17 cellular contexts compared by ENCODE assay signal in genomic region chr4:76192221-76192620, GRCh38. TPM values are rescaled to one million over a fixed set of nuclear protein-coding genes. Genes with fewer than 3 reads are reported as not detected.
"Had no signal": no experiment of that assay in that cellular context is flagged by ENCODE, and none has a peak within 500 bp of the region (broad histone marks: within the 10 kb centered on the region; RNA-seq: fewer than 3 reads in every experiment).

No MANE protein-coding gene starts in this region.

- DNase-seq: activated CD4-positive, alpha-beta T cell treated with anti-CD3 and anti-CD28 coated beads for 1 hour; activated CD4-positive, alpha-beta T cell treated with anti-CD3 and anti-CD28 coated beads, Interleukin-2, amount 50 U/mL, for 48 hours; activated naive CD4-positive, alpha-beta T cell treated with anti-CD3 and anti-CD28 coated beads, Interleukin-2, amount 50 U/mL, for 16 hours; adrenal gland; foreskin keratinocyte; head of caudate nucleus; ovary; sigmoid colon; stimulated activated CD4-positive, alpha-beta T cell treated with anti-CD3 and anti-CD28 coated beads, Interleukin-1b, Interleukin-23, amount 100 ng/mL, for 48 hours; stomach; T-cell; T-helper 9 cell had no signal

- ATAC-seq: esophagus mucosa, foreskin keratinocyte, T-cell had no signal

- H3K27ac Mint-ChIP-seq: mesothelial cell of epicardium, neural progenitor cell, T-cell had no signal

- H3K36me3 ChIP-seq: neural progenitor cell, ovary had no signal

- H3K4me3 ChIP-seq: adrenal gland, lung, neural progenitor cell, ovary, sigmoid colon, stomach, thoracic aorta had no signal

- H3K4me1 ChIP-seq: neural progenitor cell had no signal

- H3K4me3 Mint-ChIP-seq: mesothelial cell of epicardium, neural progenitor cell had no signal

- H3K9me3 ChIP-seq: adrenal gland, ovary, sigmoid colon, stomach, thoracic aorta had no signal

- H2AFZ ChIP-seq: neural progenitor cell had no signal

- H3K27me3 ChIP-seq: adrenal gland, foreskin keratinocyte, neural progenitor cell, ovary, sigmoid colon, stomach had no signal

- H3K27me3 Mint-ChIP-seq: T-cell had no signal

- H3K4me2 ChIP-seq: neural progenitor cell had no signal

- H3K9ac ChIP-seq: neural progenitor cell had no signal

- H3K27ac ChIP-seq: foreskin keratinocyte, neural progenitor cell, ovary, sigmoid colon had no signal

RNA-seq across cellular contexts. Expression of gene FAM47E, which starts 59.3 kb away (rescaled TPM):
- total RNA-seq: foreskin keratinocyte had no signal
- polyA plus RNA-seq: foreskin keratinocyte had no signal
